Comparison of ENCODE assay signal across 12 cellular contexts in the genomic region with DNA sequence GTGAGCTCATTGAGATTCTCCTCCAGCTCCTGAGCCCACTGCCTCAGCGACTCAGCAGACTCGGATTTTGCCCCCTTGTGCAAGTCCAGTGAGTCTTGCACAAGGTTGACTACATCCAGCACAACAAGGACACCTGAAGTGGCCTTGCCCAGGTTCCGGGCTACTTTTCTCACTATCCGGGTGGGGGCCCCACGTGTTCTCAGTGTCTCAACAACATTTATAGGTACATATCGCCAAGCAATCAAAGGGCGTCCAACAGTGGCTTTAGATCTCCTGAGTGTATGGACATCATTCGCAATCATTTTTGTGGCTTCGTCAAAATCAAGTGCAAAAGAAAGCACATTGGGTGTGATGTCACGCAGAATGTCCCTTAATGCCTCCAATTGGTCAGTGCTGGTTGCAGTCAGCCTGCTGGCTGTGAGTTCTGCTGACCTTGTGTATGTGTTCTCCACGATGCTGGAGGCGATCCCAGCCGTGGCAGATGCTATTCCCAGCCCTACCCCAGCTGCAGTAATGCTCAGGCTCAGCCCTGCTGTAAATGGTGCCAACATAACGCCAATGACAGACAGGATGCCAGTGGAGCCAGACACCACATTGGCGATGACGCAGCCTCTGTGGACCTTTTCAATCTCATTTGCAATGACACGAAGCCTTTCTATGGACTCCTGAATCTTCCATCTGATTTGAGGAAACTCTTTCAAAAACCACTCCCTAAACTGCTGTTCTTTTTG. TPM values are rescaled to one million over a fixed set of nuclear protein-coding genes. Genes with fewer than 3 reads are reported as not detected.
DNase-seq lines count a peak whose midpoint lies in the region; ATAC-seq, FAIRE-seq and TF ChIP-seq lines count a peak whose summit lies in the region.
"Had no signal": no experiment of that assay in that cellular context is flagged by ENCODE, and none has a peak within 500 bp of the region (broad histone marks: within the 10 kb centered on the region; RNA-seq: fewer than 3 reads in every experiment).

No MANE protein-coding gene starts in this region.

- H2AFZ ChIP-seq in H1 (ENCODE audit: low read length): no peak overlapping the region

- H3K36me3 ChIP-seq in H1 (ENCODE audit: control insufficient read depth in 2 of 4, insufficient read depth in 4 of 4, low read length in 3 of 4): no peaks in the 10 kb centered on the region
- H3K36me3 ChIP-seq: thyroid gland had no signal

- no peak for FAIRE-seq in H1 (lab: Jason Lieb, UNC)

- no peaks in the 10 kb centered on the region for H3K79me1 ChIP-seq in H1 (ENCODE audit: low read depth, low read length)

- 77% methylated on average over 17 of the region's 17 CpGs; no CpG with 5 or more reads in 1 of the 2 experiments for WGBS in H1 (ENCODE audit: extremely low coverage in 1 of 2, insufficient coverage in 1 of 2, insufficient read length in 1 of 2, insufficient replicate concordance in 2 of 2, low coverage in 1 of 2, low lambda C conversion rate in 2 of 2, missing lambda C conversion rate in 1 of 2), 2 experiments

- peaks cover 4% of the 10 kb centered on the region in 2 experiments; a peak in 2 of 4 replicates for H3K9me3 ChIP-seq in H1 (ENCODE audit: insufficient read depth in 2 of 2, low read depth in 1 of 2, low read length in 1 of 2)
- H3K9me3 ChIP-seq: thyroid gland had no signal

- no peak overlapping the region for H3K56ac ChIP-seq in H1 (replicated peaks; ENCODE audit: insufficient read length, low read depth, low read length)

- TF ChIP-seq RAD21 in H1 (IDR thresholded peaks at IDR 0.05 in 1 of 2, conservative IDR thresholded peaks at IDR 0.05 in 1 of 2; ENCODE audit: low read depth in 2 of 2, low read length in 2 of 2): no peak

- no peak for TF ChIP-seq EP300 in H1 (IDR thresholded peaks at IDR 0.05; ENCODE audit: borderline replicate concordance in 1 of 2, low read depth in 2 of 2, low read length in 2 of 2)

- DNase-seq in M059J (ENCODE audit: low read depth) (peak; percentile 25), H1 (ENCODE audit: low read depth in 1 of 2, low spot score in 2 of 2) (no peak), stromal cell of bone marrow (ENCODE audit: low read depth) (peak; percentile 63), activated T-cell treated with anti-CD3 and anti-CD28 coated beads for 4 hours (no peak)
- DNase-seq: activated CD4-positive, alpha-beta T cell treated with anti-CD3 and anti-CD28 coated beads, Interleukin-2, amount 50 U/mL, for 48 hours; naive B cell; NCI-H226 had no signal

- ATAC-seq in SK-N-SH treated with all-trans-retinoic acid at 6 μM for 48 hours: no peak
- no peak for ATAC-seq in GM18861 (IDR thresholded peaks at IDR 0.05; ENCODE audit: unreplicated experiment)
- ATAC-seq in GM21723 (IDR thresholded peaks at IDR 0.05; ENCODE audit: unreplicated experiment): no peak

- no peak overlapping the region for H4K5ac ChIP-seq in H1 (ENCODE audit: insufficient read length, low read depth, low read length)

- no peak overlapping the region for H2BK15ac ChIP-seq in H1 (ENCODE audit: low read length)

- no peaks in the 10 kb centered on the region for H4K20me1 ChIP-seq in H1 (replicated peaks in 1 of 2; ENCODE audit: control insufficient read depth in 1 of 2, insufficient read depth in 2 of 2, low read length in 2 of 2)

- H3K27ac ChIP-seq in H1 (ENCODE audit: low read depth, low read length) (no peak overlapping the region), layer of hippocampus (ENCODE audit: low read depth, low read length) (peak overlapping the region; percentile 32)
- H3K27ac ChIP-seq: thyroid gland had no signal

- H2AK5ac ChIP-seq in H1 (ENCODE audit: low read depth, low read length): no peak overlapping the region; the same call in 1 of the 2 replicates

- H3K27me3 ChIP-seq in H1 (replicated peaks in 1 of 4; ENCODE audit: control insufficient read depth in 3 of 4, extremely low read depth in 1 of 4, insufficient read depth in 3 of 4, low read length in 3 of 4) (no peaks in the 10 kb centered on the region), layer of hippocampus (ENCODE audit: control insufficient read depth, insufficient read depth, low read length) (no peaks in the 10 kb centered on the region)
- H3K27me3 ChIP-seq: thyroid gland had no signal

- TF ChIP-seq CTCF in H1 (IDR thresholded peaks at IDR 0.05; ENCODE audit: control extremely low read depth in 1 of 3, insufficient read depth in 1 of 3, low read depth in 1 of 3, low read length in 3 of 3): no peak

- POLR2A ChIA-PET in H1 (lab: Charles Lee; ENCODE audit: partially characterized antibody): interaction anchor here (0.6 kb wide), 1 partner anchor 155 kb away, joined by 3 read pairs; no protein-coding TSS in a partner anchor

- H3K4me1 ChIP-seq in H1 (replicated peaks in 1 of 4; ENCODE audit: control insufficient read depth in 3 of 4, insufficient read depth in 4 of 4, low read length in 3 of 4): peaks cover 0 to 5% (median 4%) of the 10 kb centered on the region in 4 experiments; a peak in 3 of 7 replicates

- no peaks in the 10 kb centered on the region for H3K79me2 ChIP-seq in H1 (ENCODE audit: control insufficient read depth in 1 of 2, insufficient read depth in 2 of 2, low read length in 2 of 2)

- H2BK120ac ChIP-seq in H1 (replicated peaks; ENCODE audit: low read depth, low read length): peak overlapping the region; percentile 43

- no peak overlapping the region for H3K18ac ChIP-seq in H1 (ENCODE audit: extremely low read depth, low read length)

- CTCF ChIA-PET in H1 (lab: Charles Lee; ENCODE audit: partially characterized antibody): interaction anchor here (0.7 to 1.5 kb wide), 5 partner anchors 10 to 117 kb away, joined by 3 to 4 read pairs (median 4); no protein-coding TSS in a partner anchor

- no peak overlapping the region for H3K4me3 ChIP-seq in H1 (ENCODE audit: extremely low read depth in 1 of 4, insufficient read depth in 2 of 4, low read depth in 3 of 4, low read length in 4 of 4)
- H3K4me3 ChIP-seq: thyroid gland had no signal

- no peak overlapping the region for H3K4me2 ChIP-seq in H1 (ENCODE audit: insufficient read depth in 1 of 2, low read depth in 2 of 2, low read length in 2 of 2)

- TF ChIP-seq POLR2A in H1 (IDR thresholded peaks at IDR 0.05; ENCODE audit: control extremely low read depth in 1 of 2, low read depth in 2 of 2, low read length in 2 of 2): no peak

- no peak overlapping the region for H4K8ac ChIP-seq in H1 (ENCODE audit: extremely low read depth, insufficient read depth, low read length)

- no peak overlapping the region for H3K4ac ChIP-seq in H1 (replicated peaks; ENCODE audit: insufficient read length, low read depth, low read length)

- H4K91ac ChIP-seq in H1 (replicated peaks; ENCODE audit: insufficient read length, low read length): peak overlapping the region; percentile 80

- H2BK12ac ChIP-seq in H1 (ENCODE audit: low read depth, low read length): peak overlapping the region; percentile 60; the same call in 1 of the 2 replicates

- H3K23ac ChIP-seq in H1 (ENCODE audit: insufficient read length): no peak overlapping the region

- no peak overlapping the region for H3K9ac ChIP-seq in H1 (replicated peaks in 1 of 4; ENCODE audit: extremely low read depth in 1 of 4, low read depth in 3 of 4, low read length in 3 of 4)

- H3K23me2 ChIP-seq in H1 (ENCODE audit: low read depth, low read length): no peaks in the 10 kb centered on the region

- H3K14ac ChIP-seq in H1 (ENCODE audit: insufficient read length): no peak overlapping the region

- peak overlapping the region; percentile 29; the same call in 1 of the 2 replicates for H2BK20ac ChIP-seq in H1 (ENCODE audit: low read length)

- no peak overlapping the region; the same call in 1 of the 2 replicates for H2BK5ac ChIP-seq in H1 (ENCODE audit: low read depth, low read length)

TF ChIP-seq in H1, 55 proteins besides CTCF, POLR2A, EP300 and RAD21 (continues in another document):
- no peak for TF ChIP-seq BACH1 (IDR thresholded peaks at IDR 0.05; ENCODE audit: low read length)

TF ChIP-seq in SK-N-SH treated with all-trans-retinoic acid at 6 μM for 48 hours, 23 proteins besides CTCF, POLR2A, EP300 and RAD21 (continues in another document):
- no peak for TF ChIP-seq CSDC2 (CRISPR knock-in tag; IDR thresholded peaks at IDR 0.05)
- no peak for TF ChIP-seq ZFP3 (CRISPR knock-in tag; IDR thresholded peaks at IDR 0.05)
- TF ChIP-seq ARNTL (CRISPR knock-in tag; IDR thresholded peaks at IDR 0.05; ENCODE audit: borderline replicate concordance, low read depth): no peak

RNA-seq across cellular contexts. Expression of a gene that starts 10.3 kb away (rescaled TPM):
- 0.10 TPM in 1 of 2 replicates, not detected in the other for total RNA-seq in M059J (2014; rRNA removed; shearing (Covaris generic))
- not detected in 2 replicates for total RNA-seq in H1 (2021; fragmentation: NEBNext Ultra II Directional; extraction: Animal tissue kit (Norgen Biotek cat#: 25700))
- 0.02 TPM in 1 of 2 replicates, not detected in the other for polyA plus RNA-seq in H1 (2011; rRNA removed)
- polyA plus RNA-seq in H1 (2011; cell fraction: cytosol; rRNA removed): not detected
- polyA plus RNA-seq in H1 (2011; cell fraction: nucleus; rRNA removed): not detected
- polyA plus RNA-seq in H1 (2012, experiment 1 of 2): not detected in 4 replicates
- 0.08 TPM for polyA plus RNA-seq in H1 (2012, experiment 2 of 2)
- polyA plus RNA-seq in H1 (2013, experiment 1 of 2): not detected
- polyA plus RNA-seq in H1 (2013, experiment 2 of 2): 0.02 TPM
- 0.66 TPM in 1 of 2 replicates, not detected in the other for polyA minus RNA-seq in H1 (2011; rRNA and poly(A)+ RNA removed)
- not detected for polyA minus RNA-seq in H1 (2011; cell fraction: cytosol; rRNA and poly(A)+ RNA removed)
- polyA minus RNA-seq in H1 (2011; cell fraction: nucleus; rRNA and poly(A)+ RNA removed): not detected

RNA-seq across cellular contexts. Expression of a gene that starts 30.7 kb away (rescaled TPM):
- 11.7 and 12.4 TPM in 2 replicates for total RNA-seq in M059J (2014; rRNA removed; shearing (Covaris generic))
- total RNA-seq in H1 (2021; fragmentation: NEBNext Ultra II Directional; extraction: Animal tissue kit (Norgen Biotek cat#: 25700)): not detected in 2 replicates
- 0.11 and 0.12 TPM in 2 replicates for polyA plus RNA-seq in H1 (2011; rRNA removed)
- polyA plus RNA-seq in H1 (2011; cell fraction: cytosol; rRNA removed): 0.04 TPM
- polyA plus RNA-seq in H1 (2011; cell fraction: nucleus; rRNA removed): 0.19 TPM
- polyA plus RNA-seq in H1 (2012, experiment 1 of 2): 0.11 to 0.28 TPM (median 0.25 TPM) in 3 of 4 replicates, not detected in the other
- not detected for polyA plus RNA-seq in H1 (2012, experiment 2 of 2)
- polyA plus RNA-seq in H1 (2013, experiment 1 of 2): 0.10 TPM
- 0.09 TPM for polyA plus RNA-seq in H1 (2013, experiment 2 of 2)
- 0.15 TPM in 1 of 2 replicates, not detected in the other for polyA minus RNA-seq in H1 (2011; rRNA and poly(A)+ RNA removed)
- not detected for polyA minus RNA-seq in H1 (2011; cell fraction: cytosol; rRNA and poly(A)+ RNA removed)
- not detected for polyA minus RNA-seq in H1 (2011; cell fraction: nucleus; rRNA and poly(A)+ RNA removed)

RNA-seq across cellular contexts. Expression of a gene that starts 48.1 kb away (rescaled TPM):
- total RNA-seq in M059J (2014; rRNA removed; shearing (Covaris generic)): 45.6 and 64.3 TPM in 2 replicates
- 11.0 and 12.0 TPM in 2 replicates for total RNA-seq in H1 (2021; fragmentation: NEBNext Ultra II Directional; extraction: Animal tissue kit (Norgen Biotek cat#: 25700))
- 7.8 and 8.1 TPM in 2 replicates for polyA plus RNA-seq in H1 (2011; rRNA removed)
- 10.3 TPM for polyA plus RNA-seq in H1 (2011; cell fraction: cytosol; rRNA removed)
- polyA plus RNA-seq in H1 (2011; cell fraction: nucleus; rRNA removed): 14.1 TPM
- polyA plus RNA-seq in H1 (2012, experiment 1 of 2): 13.9 to 18.7 TPM (median 16.3 TPM) in 4 replicates
- 3.6 TPM for polyA plus RNA-seq in H1 (2012, experiment 2 of 2)
- 5.3 TPM for polyA plus RNA-seq in H1 (2013, experiment 1 of 2)
- 4.5 TPM for polyA plus RNA-seq in H1 (2013, experiment 2 of 2)
- polyA minus RNA-seq in H1 (2011; rRNA and poly(A)+ RNA removed): 16.0 and 25.7 TPM in 2 replicates
- polyA minus RNA-seq in H1 (2011; cell fraction: cytosol; rRNA and poly(A)+ RNA removed): 7.4 TPM
- 8.8 TPM for polyA minus RNA-seq in H1 (2011; cell fraction: nucleus; rRNA and poly(A)+ RNA removed)

Comparison
In these comparisons a context has a peak if more than half of its experiments do, and no peak if none do; other contexts are left out.
1. DNase-seq: peak in M059J (single experiment) and stromal cell of bone marrow (single experiment); none in H1 (0 of 2) and activated T-cell treated with anti-CD3 and anti-CD28 coated beads for 4 hours (single experiment).
2. RNA of a gene that starts 30.7 kb away (total RNA-seq): 11.7 to 12.4 TPM in M059J; not detected in H1; every median in the first group is over 10 times any median in the second.